ENCODE assay signal across 2 cellular contexts in the genomic region with DNA sequence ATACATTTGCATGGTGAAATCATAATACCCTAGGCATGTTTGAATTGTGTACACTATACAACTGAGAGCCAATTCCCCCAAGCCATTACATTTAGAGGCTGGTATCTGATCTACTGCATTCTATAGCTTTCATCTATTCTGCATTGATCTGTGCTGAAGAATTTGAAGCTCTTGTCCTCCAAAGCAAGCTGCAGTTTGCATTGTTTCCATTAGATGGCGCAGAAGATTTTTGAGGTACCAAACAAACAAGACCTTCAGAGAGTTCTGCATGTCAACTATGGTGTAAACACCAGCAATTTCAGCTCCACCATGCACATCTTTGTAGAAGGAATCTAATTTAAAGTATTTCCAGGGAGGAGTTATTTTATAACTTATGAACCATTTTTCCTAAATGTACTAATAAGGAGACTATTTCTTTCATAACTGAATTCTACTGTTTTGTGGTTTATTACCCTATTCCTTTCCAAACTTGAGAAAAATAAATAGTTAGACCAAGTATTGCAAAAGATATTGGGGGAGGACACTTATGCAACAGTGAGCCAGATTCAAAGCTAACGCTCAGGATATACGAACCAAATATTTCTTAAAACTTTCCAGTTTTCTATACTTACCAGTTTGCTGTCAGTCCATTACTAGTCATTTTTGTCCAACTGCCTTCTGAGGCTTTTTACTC.
A peak's percentile ranks its signal among the peaks of the same experiment; 100 is the strongest.
TF ChIP-seq lines count a peak whose summit lies in the region.

No MANE protein-coding gene starts in this region.

TF ChIP-seq in SK-N-SH treated with all-trans-retinoic acid at 6 μM for 48 hours, 23 proteins besides CTCF, POLR2A, EP300 and RAD21 (continued from another document):
- TF ChIP-seq PPARA (CRISPR knock-in tag; IDR thresholded peaks at IDR 0.05; ENCODE audit: borderline replicate concordance): no peak
- TF ChIP-seq, protein P1, sequence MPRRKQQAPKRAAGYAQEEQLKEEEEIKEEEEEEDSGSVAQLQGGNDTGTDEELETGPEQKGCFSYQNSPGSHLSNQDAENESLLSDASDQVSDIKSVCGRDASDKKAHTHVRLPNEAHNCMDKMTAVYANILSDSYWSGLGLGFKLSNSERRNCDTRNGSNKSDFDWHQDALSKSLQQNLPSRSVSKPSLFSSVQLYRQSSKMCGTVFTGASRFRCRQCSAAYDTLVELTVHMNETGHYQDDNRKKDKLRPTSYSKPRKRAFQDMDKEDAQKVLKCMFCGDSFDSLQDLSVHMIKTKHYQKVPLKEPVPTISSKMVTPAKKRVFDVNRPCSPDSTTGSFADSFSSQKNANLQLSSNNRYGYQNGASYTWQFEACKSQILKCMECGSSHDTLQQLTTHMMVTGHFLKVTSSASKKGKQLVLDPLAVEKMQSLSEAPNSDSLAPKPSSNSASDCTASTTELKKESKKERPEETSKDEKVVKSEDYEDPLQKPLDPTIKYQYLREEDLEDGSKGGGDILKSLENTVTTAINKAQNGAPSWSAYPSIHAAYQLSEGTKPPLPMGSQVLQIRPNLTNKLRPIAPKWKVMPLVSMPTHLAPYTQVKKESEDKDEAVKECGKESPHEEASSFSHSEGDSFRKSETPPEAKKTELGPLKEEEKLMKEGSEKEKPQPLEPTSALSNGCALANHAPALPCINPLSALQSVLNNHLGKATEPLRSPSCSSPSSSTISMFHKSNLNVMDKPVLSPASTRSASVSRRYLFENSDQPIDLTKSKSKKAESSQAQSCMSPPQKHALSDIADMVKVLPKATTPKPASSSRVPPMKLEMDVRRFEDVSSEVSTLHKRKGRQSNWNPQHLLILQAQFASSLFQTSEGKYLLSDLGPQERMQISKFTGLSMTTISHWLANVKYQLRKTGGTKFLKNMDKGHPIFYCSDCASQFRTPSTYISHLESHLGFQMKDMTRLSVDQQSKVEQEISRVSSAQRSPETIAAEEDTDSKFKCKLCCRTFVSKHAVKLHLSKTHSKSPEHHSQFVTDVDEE (CRISPR knock-in tag; IDR thresholded peaks at IDR 0.05): no peak
- TF ChIP-seq TOX (CRISPR knock-in tag; IDR thresholded peaks at IDR 0.05; ENCODE audit: borderline replicate concordance): no peak
- TF ChIP-seq, protein P2, sequence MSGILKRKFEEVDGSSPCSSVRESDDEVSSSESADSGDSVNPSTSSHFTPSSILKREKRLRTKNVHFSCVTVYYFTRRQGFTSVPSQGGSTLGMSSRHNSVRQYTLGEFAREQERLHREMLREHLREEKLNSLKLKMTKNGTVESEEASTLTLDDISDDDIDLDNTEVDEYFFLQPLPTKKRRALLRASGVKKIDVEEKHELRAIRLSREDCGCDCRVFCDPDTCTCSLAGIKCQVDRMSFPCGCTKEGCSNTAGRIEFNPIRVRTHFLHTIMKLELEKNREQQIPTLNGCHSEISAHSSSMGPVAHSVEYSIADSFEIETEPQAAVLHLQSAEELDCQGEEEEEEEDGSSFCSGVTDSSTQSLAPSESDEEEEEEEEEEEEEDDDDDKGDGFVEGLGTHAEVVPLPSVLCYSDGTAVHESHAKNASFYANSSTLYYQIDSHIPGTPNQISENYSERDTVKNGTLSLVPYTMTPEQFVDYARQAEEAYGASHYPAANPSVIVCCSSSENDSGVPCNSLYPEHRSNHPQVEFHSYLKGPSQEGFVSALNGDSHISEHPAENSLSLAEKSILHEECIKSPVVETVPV (CRISPR knock-in tag; IDR thresholded peaks at IDR 0.05): no peak
- TF ChIP-seq SNAI2 (CRISPR knock-in tag; IDR thresholded peaks at IDR 0.05): no peak
- no peak for TF ChIP-seq GLIS3 (CRISPR knock-in tag; IDR thresholded peaks at IDR 0.05)
- no peak for TF ChIP-seq ZNF8 (CRISPR knock-in tag; IDR thresholded peaks at IDR 0.05)
- no peak for TF ChIP-seq ISL1 (CRISPR knock-in tag; IDR thresholded peaks at IDR 0.05)
TF ChIP-seq in SK-N-SH treated with all-trans-retinoic acid at 6 μM for 48 hours: peak in this region for 0.

TF ChIP-seq in GM12878, 131 proteins besides CTCF, POLR2A, EP300 and RAD21 (continued from another document and continues in another):
- TF ChIP-seq PAX5 (IDR thresholded peaks at IDR 0.05; ENCODE audit: borderline replicate concordance, low read depth, low read length) (no peak), RUNX3 (IDR thresholded peaks at IDR 0.05; ENCODE audit: low read length) (0 out of 2 replicates have a peak, but pooled peaks have one; percentile 20), MEF2A (IDR thresholded peaks at IDR 0.05; ENCODE audit: insufficient read depth, low read depth, low read length) (0 out of 2 replicates have a peak, but pooled peaks have one; percentile 33), PML (IDR thresholded peaks at IDR 0.05; ENCODE audit: low read length) (no peak), WRNIP1 (IDR thresholded peaks at IDR 0.05; ENCODE audit: borderline replicate concordance, low read depth, low read length) (no peak), NFXL1 (IDR thresholded peaks at IDR 0.05; ENCODE audit: borderline replicate concordance) (no peak), SUZ12 (IDR thresholded peaks at IDR 0.05; ENCODE audit: unreplicated experiment) (no peak), RB1 (IDR thresholded peaks at IDR 0.05; ENCODE audit: borderline replicate concordance) (no peak), YY1 (IDR thresholded peaks at IDR 0.05; ENCODE audit: low read depth, low read length) (peak; percentile 52; the same call in 1 of the 2 replicates), SMARCA5 (IDR thresholded peaks at IDR 0.05) (0 out of 2 replicates have a peak, but pooled peaks have one; percentile 26), SPI1 (IDR thresholded peaks at IDR 0.05; ENCODE audit: borderline replicate concordance, insufficient read depth, low read depth, low read length) (no peak), DPF2 (IDR thresholded peaks at IDR 0.05) (no peak), TCF7 (IDR thresholded peaks at IDR 0.05; ENCODE audit: borderline replicate concordance) (0 out of 2 replicates have a peak, but pooled peaks have one; percentile 37), SMC3 (IDR thresholded peaks at IDR 0.05; ENCODE audit: borderline replicate concordance, low read length) (peak; percentile 93), IRF4 (IDR thresholded peaks at IDR 0.05; ENCODE audit: low read depth, low read length) (no peak), CBX5 (IDR thresholded peaks at IDR 0.05; ENCODE audit: low read depth) (0 out of 2 replicates have a peak, but pooled peaks have one; percentile 67), FOXM1 (IDR thresholded peaks at IDR 0.05; ENCODE audit: low read depth, low read length) (0 out of 2 replicates have a peak, but pooled peaks have one; percentile 32), HDGF (IDR thresholded peaks at IDR 0.05) (no peak), BRCA1 (IDR thresholded peaks at IDR 0.05; ENCODE audit: low read depth, low read length) (no peak), JUNB (IDR thresholded peaks at IDR 0.05) (no peak), RBBP5 (conservative IDR thresholded peaks at IDR 0.05) (no peak), SMAD5 (IDR thresholded peaks at IDR 0.05; ENCODE audit: low read depth) (no peak), MYC (IDR thresholded peaks at IDR 0.05; ENCODE audit: insufficient read depth, insufficient read length, insufficient replicate concordance, low read length, severe bottlenecking) (no peak), BMI1 (IDR thresholded peaks at IDR 0.05; ENCODE audit: borderline replicate concordance) (no peak), GATAD2B (conservative IDR thresholded peaks at IDR 0.05; ENCODE audit: low read depth) (no peak), TBL1XR1 (IDR thresholded peaks at IDR 0.05; ENCODE audit: low read depth, low read length) (no peak), POLR2AphosphoS2 (IDR thresholded peaks at IDR 0.05; ENCODE audit: low read depth, low read length) (no peak), SREBF1 (IDR thresholded peaks at IDR 0.05; ENCODE audit: low read length) (no peak)
- TF ChIP-seq, protein P3, sequence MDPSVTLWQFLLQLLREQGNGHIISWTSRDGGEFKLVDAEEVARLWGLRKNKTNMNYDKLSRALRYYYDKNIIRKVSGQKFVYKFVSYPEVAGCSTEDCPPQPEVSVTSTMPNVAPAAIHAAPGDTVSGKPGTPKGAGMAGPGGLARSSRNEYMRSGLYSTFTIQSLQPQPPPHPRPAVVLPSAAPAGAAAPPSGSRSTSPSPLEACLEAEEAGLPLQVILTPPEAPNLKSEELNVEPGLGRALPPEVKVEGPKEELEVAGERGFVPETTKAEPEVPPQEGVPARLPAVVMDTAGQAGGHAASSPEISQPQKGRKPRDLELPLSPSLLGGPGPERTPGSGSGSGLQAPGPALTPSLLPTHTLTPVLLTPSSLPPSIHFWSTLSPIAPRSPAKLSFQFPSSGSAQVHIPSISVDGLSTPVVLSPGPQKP (IDR thresholded peaks at IDR 0.05; ENCODE audit: low read depth, low read length): no peak
- TF ChIP-seq, protein P4, sequence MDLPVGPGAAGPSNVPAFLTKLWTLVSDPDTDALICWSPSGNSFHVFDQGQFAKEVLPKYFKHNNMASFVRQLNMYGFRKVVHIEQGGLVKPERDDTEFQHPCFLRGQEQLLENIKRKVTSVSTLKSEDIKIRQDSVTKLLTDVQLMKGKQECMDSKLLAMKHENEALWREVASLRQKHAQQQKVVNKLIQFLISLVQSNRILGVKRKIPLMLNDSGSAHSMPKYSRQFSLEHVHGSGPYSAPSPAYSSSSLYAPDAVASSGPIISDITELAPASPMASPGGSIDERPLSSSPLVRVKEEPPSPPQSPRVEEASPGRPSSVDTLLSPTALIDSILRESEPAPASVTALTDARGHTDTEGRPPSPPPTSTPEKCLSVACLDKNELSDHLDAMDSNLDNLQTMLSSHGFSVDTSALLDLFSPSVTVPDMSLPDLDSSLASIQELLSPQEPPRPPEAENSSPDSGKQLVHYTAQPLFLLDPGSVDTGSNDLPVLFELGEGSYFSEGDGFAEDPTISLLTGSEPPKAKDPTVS (IDR thresholded peaks at IDR 0.05; ENCODE audit: low read depth, low read length): no peak
- TF ChIP-seq, protein P5, sequence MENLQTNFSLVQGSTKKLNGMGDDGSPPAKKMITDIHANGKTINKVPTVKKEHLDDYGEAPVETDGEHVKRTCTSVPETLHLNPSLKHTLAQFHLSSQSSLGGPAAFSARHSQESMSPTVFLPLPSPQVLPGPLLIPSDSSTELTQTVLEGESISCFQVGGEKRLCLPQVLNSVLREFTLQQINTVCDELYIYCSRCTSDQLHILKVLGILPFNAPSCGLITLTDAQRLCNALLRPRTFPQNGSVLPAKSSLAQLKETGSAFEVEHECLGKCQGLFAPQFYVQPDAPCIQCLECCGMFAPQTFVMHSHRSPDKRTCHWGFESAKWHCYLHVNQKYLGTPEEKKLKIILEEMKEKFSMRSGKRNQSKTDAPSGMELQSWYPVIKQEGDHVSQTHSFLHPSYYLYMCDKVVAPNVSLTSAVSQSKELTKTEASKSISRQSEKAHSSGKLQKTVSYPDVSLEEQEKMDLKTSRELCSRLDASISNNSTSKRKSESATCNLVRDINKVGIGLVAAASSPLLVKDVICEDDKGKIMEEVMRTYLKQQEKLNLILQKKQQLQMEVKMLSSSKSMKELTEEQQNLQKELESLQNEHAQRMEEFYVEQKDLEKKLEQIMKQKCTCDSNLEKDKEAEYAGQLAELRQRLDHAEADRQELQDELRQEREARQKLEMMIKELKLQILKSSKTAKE (IDR thresholded peaks at IDR 0.05; ENCODE audit: low read depth, poor library complexity, severe bottlenecking): no peak
- TF ChIP-seq, protein P6, sequence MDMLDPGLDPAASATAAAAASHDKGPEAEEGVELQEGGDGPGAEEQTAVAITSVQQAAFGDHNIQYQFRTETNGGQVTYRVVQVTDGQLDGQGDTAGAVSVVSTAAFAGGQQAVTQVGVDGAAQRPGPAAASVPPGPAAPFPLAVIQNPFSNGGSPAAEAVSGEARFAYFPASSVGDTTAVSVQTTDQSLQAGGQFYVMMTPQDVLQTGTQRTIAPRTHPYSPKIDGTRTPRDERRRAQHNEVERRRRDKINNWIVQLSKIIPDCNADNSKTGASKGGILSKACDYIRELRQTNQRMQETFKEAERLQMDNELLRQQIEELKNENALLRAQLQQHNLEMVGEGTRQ (IDR thresholded peaks at IDR 0.05; ENCODE audit: borderline replicate concordance, low read depth, low read length): no peak
- TF ChIP-seq, protein P7, sequence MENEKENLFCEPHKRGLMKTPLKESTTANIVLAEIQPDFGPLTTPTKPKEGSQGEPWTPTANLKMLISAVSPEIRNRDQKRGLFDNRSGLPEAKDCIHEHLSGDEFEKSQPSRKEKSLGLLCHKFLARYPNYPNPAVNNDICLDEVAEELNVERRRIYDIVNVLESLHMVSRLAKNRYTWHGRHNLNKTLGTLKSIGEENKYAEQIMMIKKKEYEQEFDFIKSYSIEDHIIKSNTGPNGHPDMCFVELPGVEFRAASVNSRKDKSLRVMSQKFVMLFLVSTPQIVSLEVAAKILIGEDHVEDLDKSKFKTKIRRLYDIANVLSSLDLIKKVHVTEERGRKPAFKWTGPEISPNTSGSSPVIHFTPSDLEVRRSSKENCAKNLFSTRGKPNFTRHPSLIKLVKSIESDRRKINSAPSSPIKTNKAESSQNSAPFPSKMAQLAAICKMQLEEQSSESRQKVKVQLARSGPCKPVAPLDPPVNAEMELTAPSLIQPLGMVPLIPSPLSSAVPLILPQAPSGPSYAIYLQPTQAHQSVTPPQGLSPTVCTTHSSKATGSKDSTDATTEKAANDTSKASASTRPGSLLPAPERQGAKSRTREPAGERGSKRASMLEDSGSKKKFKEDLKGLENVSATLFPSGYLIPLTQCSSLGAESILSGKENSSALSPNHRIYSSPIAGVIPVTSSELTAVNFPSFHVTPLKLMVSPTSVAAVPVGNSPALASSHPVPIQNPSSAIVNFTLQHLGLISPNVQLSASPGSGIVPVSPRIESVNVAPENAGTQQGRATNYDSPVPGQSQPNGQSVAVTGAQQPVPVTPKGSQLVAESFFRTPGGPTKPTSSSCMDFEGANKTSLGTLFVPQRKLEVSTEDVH (IDR thresholded peaks at IDR 0.05; ENCODE audit: low read depth, partially characterized antibody): no peak
- TF ChIP-seq, protein P8, sequence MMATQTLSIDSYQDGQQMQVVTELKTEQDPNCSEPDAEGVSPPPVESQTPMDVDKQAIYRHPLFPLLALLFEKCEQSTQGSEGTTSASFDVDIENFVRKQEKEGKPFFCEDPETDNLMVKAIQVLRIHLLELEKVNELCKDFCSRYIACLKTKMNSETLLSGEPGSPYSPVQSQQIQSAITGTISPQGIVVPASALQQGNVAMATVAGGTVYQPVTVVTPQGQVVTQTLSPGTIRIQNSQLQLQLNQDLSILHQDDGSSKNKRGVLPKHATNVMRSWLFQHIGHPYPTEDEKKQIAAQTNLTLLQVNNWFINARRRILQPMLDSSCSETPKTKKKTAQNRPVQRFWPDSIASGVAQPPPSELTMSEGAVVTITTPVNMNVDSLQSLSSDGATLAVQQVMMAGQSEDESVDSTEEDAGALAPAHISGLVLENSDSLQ (IDR thresholded peaks at IDR 0.05): no peak
- TF ChIP-seq, protein P9, sequence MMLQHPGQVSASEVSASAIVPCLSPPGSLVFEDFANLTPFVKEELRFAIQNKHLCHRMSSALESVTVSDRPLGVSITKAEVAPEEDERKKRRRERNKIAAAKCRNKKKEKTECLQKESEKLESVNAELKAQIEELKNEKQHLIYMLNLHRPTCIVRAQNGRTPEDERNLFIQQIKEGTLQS (IDR thresholded peaks at IDR 0.05; ENCODE audit: borderline replicate concordance, extremely low read depth, low read depth, low read length): no peak
